ENCODE assay signal across 25 cellular contexts in the genomic region with DNA sequence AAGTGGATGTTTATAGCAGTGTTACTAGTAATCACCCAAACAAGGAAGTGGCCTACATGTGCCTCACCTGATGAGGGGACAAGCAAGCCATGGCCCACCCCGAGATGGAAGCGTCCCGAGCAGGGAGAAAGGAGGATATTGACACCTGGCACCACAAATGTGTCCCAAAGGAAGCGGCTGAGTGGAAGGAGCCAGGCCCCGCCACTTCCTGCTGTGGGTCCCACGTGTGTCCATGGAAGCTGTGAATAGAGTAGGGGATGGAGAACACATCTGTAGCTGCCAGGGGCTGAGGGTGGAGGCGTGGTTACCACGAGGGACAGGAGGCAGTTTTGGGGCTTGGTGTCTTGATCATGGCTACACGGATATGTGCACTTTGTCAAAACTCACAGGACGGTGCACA. TPM values are rescaled to one million over a fixed set of nuclear protein-coding genes. Genes with fewer than 3 reads are reported as not detected.
"Had no signal": no experiment of that assay in that cellular context is flagged by ENCODE, and none has a peak within 500 bp of the region (broad histone marks: within the 10 kb centered on the region; RNA-seq: fewer than 3 reads in every experiment).

No MANE protein-coding gene starts in this region.

- H3K27ac Mint-ChIP-seq: activated CD8-positive, alpha-beta memory T cell treated with anti-CD3 and anti-CD28 coated beads, Interleukin-2, amount 10 ng/mL, durations not matched to agents 7 days and 5 days; activated CD8-positive, alpha-beta T cell treated with anti-CD3 and anti-CD28 coated beads, Interleukin-2, amount 10 ng/mL, durations not matched to agents 7 days and 5 days; activated naive CD4-positive, alpha-beta T cell treated with anti-CD3 and anti-CD28 coated beads, Interleukin-2, amount 10 ng/mL, durations not matched to agents 7 days and 5 days; activated naive CD8-positive, alpha-beta T cell treated with anti-CD3 and anti-CD28 coated beads for 36 hours; activated T-cell treated with anti-CD3 and anti-CD28 coated beads, Interleukin-2, amount 50 U/mL, for 72 hours; activated T-helper 2 cell treated with anti-CD3 and anti-CD28 coated beads, Interferon-gamma antibody, Interleukin-2, Interleukin-4, amounts not matched to agents 10 μg/mL and 5 μg/mL and 100 μg/mL, durations not matched to agents 14 hours and 24 hours and 36 hours; T-helper 17 cell; WTC11 had no signal

- H3K4me1 Mint-ChIP-seq: activated CD8-positive, alpha-beta memory T cell treated with anti-CD3 and anti-CD28 coated beads, Interleukin-2, amount 10 ng/mL, durations not matched to agents 7 days and 5 days; WTC11 had no signal

- H3K9me3 Mint-ChIP-seq: activated naive CD4-positive, alpha-beta T cell treated with anti-CD3 and anti-CD28 coated beads, Interleukin-2, amount 10 ng/mL, durations not matched to agents 7 days and 5 days; activated naive CD8-positive, alpha-beta T cell treated with anti-CD3 and anti-CD28 coated beads for 36 hours; activated T-cell treated with anti-CD3 and anti-CD28 coated beads, Interleukin-2, amount 50 U/mL, for 72 hours; activated T-helper 2 cell treated with anti-CD3 and anti-CD28 coated beads, Interferon-gamma antibody, Interleukin-2, Interleukin-4, amounts not matched to agents 10 μg/mL and 5 μg/mL and 100 μg/mL, durations not matched to agents 14 hours and 24 hours and 36 hours; WTC11 had no signal

- H3K36me3 Mint-ChIP-seq: activated CD8-positive, alpha-beta memory T cell treated with anti-CD3 and anti-CD28 coated beads, Interleukin-2, amount 10 ng/mL, durations not matched to agents 7 days and 5 days; activated naive CD4-positive, alpha-beta T cell treated with anti-CD3 and anti-CD28 coated beads, Interleukin-2, amount 10 ng/mL, durations not matched to agents 7 days and 5 days; activated naive CD8-positive, alpha-beta T cell treated with anti-CD3 and anti-CD28 coated beads for 36 hours; WTC11 had no signal

- H3K27me3 Mint-ChIP-seq: activated naive CD8-positive, alpha-beta T cell treated with anti-CD3 and anti-CD28 coated beads for 36 hours had no signal

- H3K4me3 Mint-ChIP-seq: activated CD8-positive, alpha-beta memory T cell treated with anti-CD3 and anti-CD28 coated beads, Interleukin-2, amount 10 ng/mL, durations not matched to agents 7 days and 5 days; activated CD8-positive, alpha-beta T cell treated with anti-CD3 and anti-CD28 coated beads, Interleukin-2, amount 10 ng/mL, durations not matched to agents 7 days and 5 days; activated naive CD4-positive, alpha-beta T cell treated with anti-CD3 and anti-CD28 coated beads, Interleukin-2, amount 10 ng/mL, durations not matched to agents 7 days and 5 days; activated naive CD8-positive, alpha-beta T cell treated with anti-CD3 and anti-CD28 coated beads for 36 hours; activated T-cell treated with anti-CD3 and anti-CD28 coated beads, Interleukin-2, amount 50 U/mL, for 72 hours; T-helper 17 cell; WTC11 had no signal

- DNase-seq: activated CD4-positive, alpha-beta T cell treated with anti-CD3 and anti-CD28 coated beads for 48 hours; activated CD4-positive, alpha-beta T cell treated with anti-CD3 and anti-CD28 coated beads, Interleukin-2, amount 50 U/mL, for 4 hours; activated CD4-positive, CD25-positive, alpha-beta regulatory T cell treated with anti-CD3 and anti-CD28 coated beads, Interleukin-2, amount 50 U/mL, for 72 hours; activated CD8-positive, alpha-beta memory T cell treated with anti-CD3 and anti-CD28 coated beads, Interleukin-2, amount 10 ng/mL, durations not matched to agents 7 days and 5 days; activated CD8-positive, alpha-beta T cell treated with anti-CD3 and anti-CD28 coated beads, Interleukin-2, amount 10 ng/mL, durations not matched to agents 7 days and 5 days; activated gamma-delta T cell treated with Interleukin-2 at 50 U/mL for 16 hours; activated naive CD4-positive, alpha-beta T cell treated with anti-CD3 and anti-CD28 coated beads, Interleukin-2, amount 10 ng/mL, durations not matched to agents 7 days and 5 days; activated naive CD8-positive, alpha-beta T cell treated with anti-CD3 and anti-CD28 coated beads for 36 hours; activated T-cell treated with anti-CD3 and anti-CD28 coated beads, Interleukin-2, amount 50 U/mL, for 72 hours; KG1; NCI-H1092; NCI-H1417 treated with DMSO at 0.1 percent for 48 hours; NCI-H1694; NCI-H2029; NCI-H2107; NCI-H2171 treated with DMSO at 0.1 percent for 48 hours; NCI-H226; NCI-H526 treated with DMSO at 0.1 percent for 48 hours; NCI-H82; SIG-M5; T-helper 17 cell; T-helper 9 cell had no signal

RNA-seq across cellular contexts. Expression of a gene that starts 49.2 kb away (rescaled TPM):
- total RNA-seq: activated CD8-positive, alpha-beta memory T cell treated with anti-CD3 and anti-CD28 coated beads, Interleukin-2, amount 10 ng/mL, durations not matched to agents 7 days and 5 days; activated CD8-positive, alpha-beta T cell treated with anti-CD3 and anti-CD28 coated beads, Interleukin-2, amount 10 ng/mL, durations not matched to agents 7 days and 5 days; activated naive CD8-positive, alpha-beta T cell treated with anti-CD3 and anti-CD28 coated beads for 36 hours; activated T-cell treated with anti-CD3 and anti-CD28 coated beads, Interleukin-2, amount 50 U/mL, for 72 hours; activated T-helper 2 cell treated with anti-CD3 and anti-CD28 coated beads, Interferon-gamma antibody, Interleukin-2, Interleukin-4, amounts not matched to agents 10 μg/mL and 5 μg/mL and 100 μg/mL, durations not matched to agents 14 hours and 24 hours and 36 hours; RPMI7951 had no signal
